In genomic region chr10:106175760-106176377, GRCh38 we compare ENCODE assay signal across 8 cellular contexts.
A peak's percentile ranks its signal among the peaks of the same experiment; 100 is the strongest.
DNase-seq lines count a peak whose midpoint lies in the region; ATAC-seq, FAIRE-seq and TF ChIP-seq lines count a peak whose summit lies in the region.
"Had no signal": no experiment of that assay in that cellular context is flagged by ENCODE, and none has a peak within 500 bp of the region (broad histone marks: within the 10 kb centered on the region; RNA-seq: fewer than 3 reads in every experiment).

No MANE protein-coding gene starts in this region.

- H3K27me3 ChIP-seq in psoas muscle (ENCODE audit: insufficient read depth in 3 of 3, low read length in 2 of 3): no peaks in the 10 kb centered on the region

- peak; percentile 46 for DNase-seq in NAMALWA (ENCODE audit: low spot score)
- no peak for DNase-seq in psoas muscle
- no peak for DNase-seq in stimulated activated CD4-positive, alpha-beta T cell treated with anti-CD3 and anti-CD28 coated beads, Interleukin-2, amount 100 ng/mL, for 24 hours
- no peak for DNase-seq in NCI-H2107 treated with DMSO at 0.1 percent for 48 hours (lab: John Stamatoyannopoulos, UW; ENCODE audit: unreplicated experiment)
- no peak for DNase-seq in NK-92 (lab: John Stamatoyannopoulos, UW; ENCODE audit: unreplicated experiment)

- intact Hi-C loops in psoas muscle (cut with DNase I): no loop called here

- TF ChIP-seq CTCF in GM12874 (IDR thresholded peaks at IDR 0.05; ENCODE audit: insufficient read depth, low read depth, low read length) (0 out of 2 replicates have a peak, but pooled peaks have one; percentile 25), psoas muscle (IDR thresholded peaks at IDR 0.05) (peak; percentile 11)

- no peak overlapping the region for H3K27ac ChIP-seq in psoas muscle

- H3K9me3 ChIP-seq in psoas muscle: no peaks in the 10 kb centered on the region

- H3K36me3 ChIP-seq in psoas muscle (ENCODE audit: insufficient read depth in 1 of 2, low read depth in 1 of 2): no peaks in the 10 kb centered on the region

- FAIRE-seq in endometrium (lab: Jason Lieb, UNC): peak; percentile 39
- FAIRE-seq: TTC549 had no signal

- no peak for ATAC-seq in psoas muscle

- H3K4me3 ChIP-seq in psoas muscle: no peak overlapping the region

- H3K4me1 ChIP-seq in psoas muscle: no peaks in the 10 kb centered on the region

- WGBS in psoas muscle, 3 donors: 55 to 57% (median 56%) methylated on average over 5 of the region's 5 CpGs
